10 cellular contexts compared by ENCODE assay signal in genomic region chr14:102544034-102544744, GRCh38. TPM values are rescaled to one million over a fixed set of nuclear protein-coding genes. Genes with fewer than 3 reads are reported as not detected.
DNase-seq lines count a peak whose midpoint lies in the region; ATAC-seq and TF ChIP-seq lines count a peak whose summit lies in the region.
"Had no signal": no experiment of that assay in that cellular context is flagged by ENCODE, and none has a peak within 500 bp of the region (broad histone marks: within the 10 kb centered on the region; RNA-seq: fewer than 3 reads in every experiment).

No MANE protein-coding gene starts in this region.

- H3K27me3 ChIP-seq in A673 (replicated peaks; ENCODE audit: insufficient read depth, low read depth, low read length, poor library complexity) (no peaks in the 10 kb centered on the region), HCT116 (ENCODE audit: insufficient read depth, low read length) (no peaks in the 10 kb centered on the region), mesendoderm (ENCODE audit: insufficient read depth, low read length, poor library complexity) (no peaks in the 10 kb centered on the region)

- H3K9me3 Mint-ChIP-seq in brain, result peaks cover 0 to 15% (median 0%) of the 10 kb centered on the region in 5 experiments
- H3K9me3 Mint-ChIP-seq: CD4-positive, alpha-beta T cell had no signal

- H3K9ac ChIP-seq in HCT116 (ENCODE audit: low read length), result peak overlapping the region; percentile 35; the same call in 1 of the 2 replicates
- H3K9ac ChIP-seq in mesendoderm (ENCODE audit: low read length), result peak overlapping the region; percentile 38

- DNase-seq in A673 (ENCODE audit: low spot score) (no peak), HCT116 (ENCODE audit: low read depth, low spot score) (no peak), mesendoderm (peak; percentile 48), left colon (no peak), NCI-H187 (lab: John Stamatoyannopoulos, UW) (no peak)
- DNase-seq in stimulated activated CD4-positive, alpha-beta T cell treated with anti-CD3 and anti-CD28 coated beads, Interleukin-2, amount 100 ng/mL, for 24 hours, result no peak
- DNase-seq: NCI-H1930 had no signal

- peaks cover 69% of the 10 kb centered on the region for H3K27me3 Mint-ChIP-seq in brain

- CTCF ChIA-PET in A673 (lab: Charles Lee), result no interaction called here
- CTCF ChIA-PET in HCT116 (lab: Charles Lee), result no interaction called here

- H3K9me3 ChIP-seq in A673 (ENCODE audit: low read depth, low read length, poor library complexity, severe bottlenecking) (no peaks in the 10 kb centered on the region), HCT116 (ENCODE audit: control insufficient read depth in 1 of 2, insufficient read depth in 1 of 2, low read depth in 1 of 2, low read length in 2 of 2) (no peaks in the 10 kb centered on the region)

- H4K20me1 ChIP-seq in HCT116 (ENCODE audit: insufficient read depth), result no peaks in the 10 kb centered on the region

- H3K9me2 ChIP-seq in HCT116 (ENCODE audit: insufficient read depth), result no peaks in the 10 kb centered on the region

- H3K18ac ChIP-seq in mesendoderm (ENCODE audit: low read length), result peak overlapping the region; percentile 34

- H3K56ac ChIP-seq in mesendoderm (ENCODE audit: low read length), result peak overlapping the region; percentile 79

- H2BK5ac ChIP-seq in mesendoderm (ENCODE audit: low read length), result no peak overlapping the region

- no peaks in the 10 kb centered on the region for H3K79me1 ChIP-seq in mesendoderm (ENCODE audit: low read length)

- BruUV-seq in A673 (replicated peaks; lab: Mats Ljungman, UMichigan), result no TSS peak
- BruUV-seq in HCT116 (replicated peaks; lab: Mats Ljungman, UMichigan), result no TSS peak

- no peak overlapping the region for H4K5ac ChIP-seq in mesendoderm (ENCODE audit: low read length)

- H2BK15ac ChIP-seq in mesendoderm (replicated peaks; ENCODE audit: low read depth), result peak overlapping the region; percentile 41

- H3K27ac ChIP-seq in A673 (ENCODE audit: low read depth, low read length, poor library complexity, severe bottlenecking), result peak overlapping the region; percentile 50
- H3K27ac ChIP-seq in HCT116 (ENCODE audit: low read depth, low read length), result no peak overlapping the region
- H3K27ac ChIP-seq in mesendoderm (ENCODE audit: low read depth, low read length), result no peak overlapping the region

- no peaks in the 10 kb centered on the region for H3K79me2 ChIP-seq in HCT116 (ENCODE audit: insufficient read depth, low read length)
- no peaks in the 10 kb centered on the region for H3K79me2 ChIP-seq in mesendoderm (ENCODE audit: control insufficient read depth, insufficient read depth, low read length)

- H4K8ac ChIP-seq in mesendoderm (ENCODE audit: low read depth, low read length), result peak overlapping the region; percentile 90

- no peak overlapping the region for H2BK120ac ChIP-seq in mesendoderm (ENCODE audit: low read depth, low read length)

- peak; percentile 15; the same call in 1 of the 2 replicates for ATAC-seq in HCT116
- ATAC-seq in left colon, result no peak
- ATAC-seq in GM21390 (IDR thresholded peaks at IDR 0.05; ENCODE audit: unreplicated experiment), result no peak

- H3K4me1 Mint-ChIP-seq in brain, result peaks cover 34% of the 10 kb centered on the region

- intact Hi-C loops in A673 (cut with micrococcal nuclease; ENCODE audit: unreplicated experiment), result loop anchor here (5.0 kb wide), 1 partner anchor 48 kb away; the partner anchor contains the start of gene RCOR1
- intact Hi-C loops in HCT116 (cut with micrococcal nuclease), result no loop called here
- intact Hi-C loops in left colon (cut with DNase I, micrococcal nuclease), result no loop called here

- H3K4me3 ChIP-seq in A673 (ENCODE audit: low read depth, low read length, poor library complexity, severe bottlenecking) (no peak overlapping the region), HCT116 (replicated peaks in 1 of 2; ENCODE audit: low read depth in 1 of 2, low read length in 2 of 2) (no peak overlapping the region), mesendoderm (ENCODE audit: low read length) (no peak overlapping the region)

- peak overlapping the region in 4 of 5 experiments; percentile 13 to 86 (median 47) for H3K27ac Mint-ChIP-seq in brain
- H3K27ac Mint-ChIP-seq: CD4-positive, alpha-beta T cell had no signal

- POLR2A ChIA-PET in A673 (lab: Charles Lee; ENCODE audit: low non-redundant PET), result no interaction called here
- POLR2A ChIA-PET in HCT116 (lab: Charles Lee), result no interaction called here

- RAD21 ChIA-PET in HCT116 (lab: Charles Lee; ENCODE audit: low non-redundant PET in 1 of 2, low total read pairs in 2 of 2, uncharacterized antibody in 2 of 2, unreplicated experiment in 2 of 2), result no interaction called here

- TF ChIP-seq CTCF in A673 (conservative IDR thresholded peaks at IDR 0.05; ENCODE audit: low read depth, low read length), result no peak
- TF ChIP-seq CTCF in HCT116 (IDR thresholded peaks at IDR 0.05 in 2 of 3, conservative IDR thresholded peaks at IDR 0.05 in 1 of 3; ENCODE audit: borderline replicate concordance in 1 of 3, insufficient read depth in 1 of 3, low read depth in 2 of 3, low read length in 2 of 3), result no peak
- TF ChIP-seq CTCF in brain (conservative IDR thresholded peaks at IDR 0.05), result no peak

- no peak overlapping the region for H3K23ac ChIP-seq in mesendoderm (ENCODE audit: low read length)

- H3K36me3 ChIP-seq in A673 (ENCODE audit: insufficient read depth, low read length, poor library complexity, severe bottlenecking) (no peaks in the 10 kb centered on the region), HCT116 (ENCODE audit: control insufficient read depth in 1 of 2, insufficient read depth in 2 of 2, low read length in 2 of 2) (no peaks in the 10 kb centered on the region), mesendoderm (ENCODE audit: control insufficient read depth, insufficient read depth, low read length) (no peaks in the 10 kb centered on the region)

- peaks cover 68% of the 10 kb centered on the region for H3K4me1 ChIP-seq in A673 (ENCODE audit: insufficient read depth, low read length, poor library complexity, severe bottlenecking)
- H3K4me1 ChIP-seq in HCT116 (ENCODE audit: control insufficient read depth in 1 of 2, insufficient read depth in 2 of 2, low read length in 2 of 2), result peaks cover 7 to 65% of the 10 kb centered on the region in 2 experiments
- peaks cover 2% of the 10 kb centered on the region for H3K4me1 ChIP-seq in mesendoderm (ENCODE audit: control insufficient read depth, low read depth, low read length)

- H3K4me2 ChIP-seq in HCT116 (ENCODE audit: low read length) (peak overlapping the region; percentile 43), mesendoderm (ENCODE audit: low read length) (no peak overlapping the region)

- peak overlapping the region in 3 of 5 experiments; percentile 8 to 54 (median 42) for H3K4me3 Mint-ChIP-seq in brain
- H3K4me3 Mint-ChIP-seq: CD4-positive, alpha-beta T cell had no signal

- H3K36me3 Mint-ChIP-seq in brain, result no peaks in the 10 kb centered on the region

- no peak for TF ChIP-seq RAD21 in HCT116 (IDR thresholded peaks at IDR 0.05; ENCODE audit: low read depth)

- H2AK5ac ChIP-seq in mesendoderm (ENCODE audit: low read length), result no peak overlapping the region

- TF ChIP-seq POLR2A in HCT116 (IDR thresholded peaks at IDR 0.05; ENCODE audit: borderline replicate concordance, extremely low read depth, insufficient read depth, insufficient read length), result no peak

- WGBS in mesendoderm (ENCODE audit: extremely low coverage, insufficient coverage, low lambda C conversion rate), result no CpG with 5 or more reads among the region's 43 CpGs

- H3K4ac ChIP-seq in mesendoderm (ENCODE audit: low read depth, low read length), result no peak overlapping the region

- H2AFZ ChIP-seq in HCT116 (ENCODE audit: low read depth, low read length, poor library complexity, severe bottlenecking), result no peak overlapping the region

TF ChIP-seq in HCT116, 20 proteins besides CTCF, POLR2A, EP300 and RAD21 (continues in another document):
- TF ChIP-seq YY1 (IDR thresholded peaks at IDR 0.05; ENCODE audit: extremely low read depth, insufficient replicate concordance, low read depth, low read length) (no peak), ELF1 (IDR thresholded peaks at IDR 0.05; ENCODE audit: borderline replicate concordance, low read depth) (no peak), SP1 (IDR thresholded peaks at IDR 0.05; ENCODE audit: low read depth) (no peak), ZBTB33 (IDR thresholded peaks at IDR 0.05; ENCODE audit: extremely low read depth, insufficient replicate concordance, low read length) (no peak), CBX3 (IDR thresholded peaks at IDR 0.05; ENCODE audit: low read depth) (no peak), EGR1 (IDR thresholded peaks at IDR 0.05; ENCODE audit: low read depth) (no peak), ATF3 (IDR thresholded peaks at IDR 0.05) (no peak), JUND (IDR thresholded peaks at IDR 0.05) (no peak), TCF7L2 (IDR thresholded peaks at IDR 0.05; ENCODE audit: borderline replicate concordance, extremely low read depth, insufficient read depth, insufficient read length) (no peak)

RNA-seq across cellular contexts. Expression of gene ANKRD9, which starts 34.6 kb away (rescaled TPM):
- total RNA-seq in A673 (2021) (28.0 and 35.9 TPM in 2 replicates), HCT116 (2021; ENCODE audit: unreplicated experiment) (29.0 TPM), left colon (100 to 1,000 TPM; 105 to 117 TPM)
- 27.6 and 33.8 TPM in 2 replicates for polyA plus RNA-seq in HCT116 (2012)
- 9.0 TPM for polyA plus RNA-seq in brain (ENCODE audit: insufficient read depth, low read depth, low replicate concordance)
- polyA plus RNA-seq in mesendoderm (2013, experiment 1 of 2), result 7.0 TPM
- polyA plus RNA-seq in mesendoderm (2013, experiment 2 of 2), result 6.6 TPM

RNA-seq across cellular contexts. Expression of gene RCOR1, which starts 48.3 kb away (rescaled TPM):
- total RNA-seq in A673 (2021), result 97.8 and 102 TPM in 2 replicates
- total RNA-seq in HCT116 (2021; ENCODE audit: unreplicated experiment), result 30.7 TPM
- polyA plus RNA-seq in HCT116 (2012), result 13.6 and 15.0 TPM in 2 replicates
- 13.1 TPM for polyA plus RNA-seq in brain (ENCODE audit: insufficient read depth, low read depth, low replicate concordance)
- polyA plus RNA-seq in mesendoderm (2013, experiment 1 of 2), result 13.9 TPM
- 14.4 TPM for polyA plus RNA-seq in mesendoderm (2013, experiment 2 of 2)
- total RNA-seq in left colon, result 10 to 100 TPM; 35.7 to 36.2 TPM
